In genomic region chr3:66128623-66129022, GRCh38 we compare ENCODE assay signal across 25 cellular contexts.
"Had no signal": no experiment of that assay in that cellular context is flagged by ENCODE, and none has a peak within 500 bp of the region (broad histone marks: within the 10 kb centered on the region; RNA-seq: fewer than 3 reads in every experiment).

No MANE protein-coding gene starts in this region.

- FAIRE-seq: islet of Langerhans had no signal

- H3K27ac Mint-ChIP-seq: immature natural killer cell; mesothelial cell of epicardium; naive B cell; natural killer cell; progenitor cell of endocrine pancreas; stimulated activated memory B cell treated with anti-CD40 and anti-IgM and Interleukin-4, amounts not matched to agents 10 μg/mL and 1 μg/mL and 100 μg/mL, for 72 hours; stimulated activated naive CD8-positive, alpha-beta T cell treated with anti-CD3 and anti-CD28 coated beads, Interleukin-15, amount 100 ng/mL, for 72 hours; type B pancreatic cell had no signal

- H3K9me3 ChIP-seq: left ventricle myocardium inferior, ovary, right atrium auricular region, right lobe of liver, tibial nerve, uterus had no signal

- H3K27me3 Mint-ChIP-seq: naive B cell; stimulated activated memory B cell treated with anti-CD40 and anti-IgM and Interleukin-4, amounts not matched to agents 10 μg/mL and 1 μg/mL and 100 μg/mL, for 72 hours; stimulated activated naive CD8-positive, alpha-beta T cell treated with anti-CD3 and anti-CD28 coated beads, Interleukin-15, amount 100 ng/mL, for 72 hours; type B pancreatic cell had no signal

- H3K36me3 Mint-ChIP-seq: immature natural killer cell; mesothelial cell of epicardium; naive B cell; natural killer cell; stimulated activated memory B cell treated with anti-CD40 and anti-IgM and Interleukin-4, amounts not matched to agents 10 μg/mL and 1 μg/mL and 100 μg/mL, for 72 hours; type B pancreatic cell had no signal

- H3K27me3 ChIP-seq: ovary, right atrium auricular region, right lobe of liver, tibial nerve, uterus had no signal

- H3K4me3 ChIP-seq: left ventricle myocardium inferior, lung, ovary, right atrium auricular region, right lobe of liver, smooth muscle cell, tibial nerve, uterus had no signal

- H3K4me1 Mint-ChIP-seq: immature natural killer cell; naive B cell; natural killer cell; stimulated activated memory B cell treated with anti-CD40 and anti-IgM and Interleukin-4, amounts not matched to agents 10 μg/mL and 1 μg/mL and 100 μg/mL, for 72 hours; stimulated activated naive CD8-positive, alpha-beta T cell treated with anti-CD3 and anti-CD28 coated beads, Interleukin-15, amount 100 ng/mL, for 72 hours had no signal

- H3K27ac ChIP-seq: left ventricle myocardium inferior, ovary, right atrium auricular region, right lobe of liver, tibial nerve, uterus had no signal

- H3K4me3 Mint-ChIP-seq: immature natural killer cell; mesothelial cell of epicardium; naive B cell; natural killer cell; stimulated activated memory B cell treated with anti-CD40 and anti-IgM and Interleukin-4, amounts not matched to agents 10 μg/mL and 1 μg/mL and 100 μg/mL, for 72 hours; stimulated activated naive CD8-positive, alpha-beta T cell treated with anti-CD3 and anti-CD28 coated beads, Interleukin-15, amount 100 ng/mL, for 72 hours; type B pancreatic cell had no signal

- H3K36me3 ChIP-seq: left ventricle myocardium inferior, ovary, right atrium auricular region, right lobe of liver, tibial nerve, uterus had no signal

- ATAC-seq: natural killer cell; right lobe of liver; stimulated activated memory B cell treated with anti-CD40 and anti-IgM and Interleukin-4, amounts not matched to agents 10 μg/mL and 1 μg/mL and 100 μg/mL, for 72 hours; stimulated activated naive CD8-positive, alpha-beta T cell treated with anti-CD3 and anti-CD28 coated beads, Interleukin-15, amount 100 ng/mL, for 72 hours had no signal

- DNase-seq: hypothalamus; immature natural killer cell; left ventricle myocardium inferior; mesendoderm; naive B cell; natural killer cell; ovary; right lobe of liver; stimulated activated CD4-positive, alpha-beta T cell treated with anti-CD3 and anti-CD28 coated beads, Interleukin-1b, Interleukin-23, amount 100 ng/mL, for 48 hours; stimulated activated CD4-positive, alpha-beta T cell treated with anti-CD3 and anti-CD28 coated beads, Interleukin-2, amount 100 ng/mL, for 48 hours; stimulated activated CD4-positive, alpha-beta T cell treated with anti-CD3 and anti-CD28 coated beads, Interleukin-4, amount 100 ng/mL, for 4 hours; stimulated activated CD8-positive, alpha-beta memory T cell treated with anti-CD3 and anti-CD28 coated beads, Interleukin-4, amount 100 ng/mL, for 48 hours; stimulated activated naive CD4-positive, alpha-beta T cell treated with Interleukin-2 at 50 U/mL for 16 hours; stimulated activated naive CD8-positive, alpha-beta T cell treated with anti-CD3 and anti-CD28 coated beads, Interleukin-15, amount 100 ng/mL, for 72 hours; substantia nigra; uterus had no signal

- H3K4me1 ChIP-seq: left ventricle myocardium inferior, right atrium auricular region, right lobe of liver, tibial nerve, uterus had no signal

- H3K9me3 Mint-ChIP-seq: immature natural killer cell; mesothelial cell of epicardium; naive B cell; natural killer cell; stimulated activated memory B cell treated with anti-CD40 and anti-IgM and Interleukin-4, amounts not matched to agents 10 μg/mL and 1 μg/mL and 100 μg/mL, for 72 hours; stimulated activated naive CD8-positive, alpha-beta T cell treated with anti-CD3 and anti-CD28 coated beads, Interleukin-15, amount 100 ng/mL, for 72 hours; type B pancreatic cell had no signal
